9 cellular contexts compared by ENCODE assay signal in genomic region chr7:80699030-80699638, GRCh38.
DNase-seq lines count a peak whose midpoint lies in the region; ATAC-seq, FAIRE-seq and TF ChIP-seq lines count a peak whose summit lies in the region.
"Had no signal": no experiment of that assay in that cellular context is flagged by ENCODE, and none has a peak within 500 bp of the region (broad histone marks: within the 10 kb centered on the region; RNA-seq: fewer than 3 reads in every experiment).

No MANE protein-coding gene starts in this region.

- no peaks in the 10 kb centered on the region for H3K36me3 Mint-ChIP-seq in nephron (ENCODE audit: low read depth)
- no peaks in the 10 kb centered on the region for H3K36me3 Mint-ChIP-seq in activated CD8-positive, alpha-beta memory T cell treated with anti-CD3 and anti-CD28 coated beads, Interleukin-2, amount 10 ng/mL, durations not matched to agents 7 days and 5 days
- H3K36me3 Mint-ChIP-seq: naive thymus-derived CD8-positive, alpha-beta T cell had no signal

- H3K9me2 ChIP-seq in OCI-LY1 (ENCODE audit: low read depth, low read length), result no peaks in the 10 kb centered on the region

- no peak overlapping the region for H2AFZ ChIP-seq in OCI-LY1 (ENCODE audit: low read length)

- H3K4me2 ChIP-seq in OCI-LY1 (ENCODE audit: low read length), result no peak overlapping the region

- H3K27me3 Mint-ChIP-seq in nephron (ENCODE audit: low read depth), result peaks cover 4% of the 10 kb centered on the region
- H3K27me3 Mint-ChIP-seq in activated CD8-positive, alpha-beta memory T cell treated with anti-CD3 and anti-CD28 coated beads, Interleukin-2, amount 10 ng/mL, durations not matched to agents 7 days and 5 days, result no peaks in the 10 kb centered on the region

- H3K79me2 ChIP-seq in OCI-LY1 (ENCODE audit: insufficient read depth, low read length), result no peaks in the 10 kb centered on the region

- H3K9ac ChIP-seq in OCI-LY1 (ENCODE audit: low read length), result no peak overlapping the region

- no peak for TF ChIP-seq EP300 in Ishikawa (IDR thresholded peaks at IDR 0.05; ENCODE audit: borderline replicate concordance)

- no peak overlapping the region for H3K27ac ChIP-seq in OCI-LY1 (ENCODE audit: low read depth, low read length, poor library complexity, severe bottlenecking)

- peak; percentile 87 for DNase-seq in DMS 273 (lab: John Stamatoyannopoulos, UW; ENCODE audit: unreplicated experiment)
- peak; percentile 7 for DNase-seq in GM20000 (ENCODE audit: low spot score)
- no peak for DNase-seq in activated CD8-positive, alpha-beta memory T cell treated with anti-CD3 and anti-CD28 coated beads, Interleukin-2, amount 10 ng/mL, durations not matched to agents 7 days and 5 days
- DNase-seq in cerebellar nuclear complex (lab: John Stamatoyannopoulos, UW), result no peak

- H3K4me1 Mint-ChIP-seq in nephron, result peaks cover 11% of the 10 kb centered on the region
- H3K4me1 Mint-ChIP-seq in activated CD8-positive, alpha-beta memory T cell treated with anti-CD3 and anti-CD28 coated beads, Interleukin-2, amount 10 ng/mL, durations not matched to agents 7 days and 5 days, result no peaks in the 10 kb centered on the region
- H3K4me1 Mint-ChIP-seq: naive thymus-derived CD8-positive, alpha-beta T cell had no signal

- H3K9me3 ChIP-seq in OCI-LY1 (ENCODE audit: low read length), result no peaks in the 10 kb centered on the region

- CTCF ChIA-PET in activated CD8-positive, alpha-beta memory T cell treated with anti-CD3 and anti-CD28 coated beads, Interleukin-2, amount 10 ng/mL, durations not matched to agents 7 days and 5 days (lab: Charles Lee), result no interaction called here

- peaks cover 2% of the 10 kb centered on the region for H3K9me3 Mint-ChIP-seq in nephron
- H3K9me3 Mint-ChIP-seq in activated CD8-positive, alpha-beta memory T cell treated with anti-CD3 and anti-CD28 coated beads, Interleukin-2, amount 10 ng/mL, durations not matched to agents 7 days and 5 days (ENCODE audit: low read depth), result peaks cover under 1% of the 10 kb centered on the region

- peak; percentile 93 for TF ChIP-seq RAD21 in Ishikawa (IDR thresholded peaks at IDR 0.05; ENCODE audit: low read depth)

- H3K27me3 ChIP-seq in OCI-LY1 (ENCODE audit: insufficient read depth, low read length), result no peaks in the 10 kb centered on the region

- no peaks in the 10 kb centered on the region for H3K36me3 ChIP-seq in OCI-LY1 (ENCODE audit: insufficient read depth, low read length)

- no peak overlapping the region for H3K27ac Mint-ChIP-seq in nephron
- H3K27ac Mint-ChIP-seq in activated CD8-positive, alpha-beta memory T cell treated with anti-CD3 and anti-CD28 coated beads, Interleukin-2, amount 10 ng/mL, durations not matched to agents 7 days and 5 days, result no peak overlapping the region
- H3K27ac Mint-ChIP-seq: naive thymus-derived CD8-positive, alpha-beta T cell had no signal

- ATAC-seq in activated CD8-positive, alpha-beta memory T cell treated with anti-CD3 and anti-CD28 coated beads, Interleukin-2, amount 10 ng/mL, durations not matched to agents 7 days and 5 days, result no peak
- ATAC-seq: naive thymus-derived CD8-positive, alpha-beta T cell had no signal

- H3K4me1 ChIP-seq in OCI-LY1 (ENCODE audit: insufficient read depth, low read length, severe bottlenecking), result no peaks in the 10 kb centered on the region

- no peak overlapping the region for H3K4me3 ChIP-seq in OCI-LY1 (ENCODE audit: low read depth, low read length, poor library complexity, severe bottlenecking)

- peak; percentile 96 for FAIRE-seq in endometrium (lab: Jason Lieb, UNC)

- TF ChIP-seq CTCF in GM20000 (IDR thresholded peaks at IDR 0.05; ENCODE audit: extremely low read depth, missing control alignments) (no peak), OCI-LY1 (IDR thresholded peaks at IDR 0.05; ENCODE audit: low read length) (peak; percentile 81), nephron (IDR thresholded peaks at IDR 0.05; ENCODE audit: unreplicated experiment in 3 of 3) (peak; percentile 70 to 86 (median 71))

- no peak overlapping the region for H3K4me3 Mint-ChIP-seq in nephron
- H3K4me3 Mint-ChIP-seq in activated CD8-positive, alpha-beta memory T cell treated with anti-CD3 and anti-CD28 coated beads, Interleukin-2, amount 10 ng/mL, durations not matched to agents 7 days and 5 days, result no peak overlapping the region
- H3K4me3 Mint-ChIP-seq: naive thymus-derived CD8-positive, alpha-beta T cell had no signal

- no peaks in the 10 kb centered on the region for H4K20me1 ChIP-seq in OCI-LY1 (ENCODE audit: insufficient read depth, low read length)

- H3F3A ChIP-seq in OCI-LY1 (ENCODE audit: insufficient read depth, low read length), result no peaks in the 10 kb centered on the region

TF ChIP-seq in Ishikawa, 13 proteins besides CTCF, POLR2A, EP300 and RAD21:
- no peak for TF ChIP-seq EGR1 (IDR thresholded peaks at IDR 0.05)
- TF ChIP-seq TEAD4 (IDR thresholded peaks at IDR 0.05), result no peak
- TF ChIP-seq, protein P1, sequence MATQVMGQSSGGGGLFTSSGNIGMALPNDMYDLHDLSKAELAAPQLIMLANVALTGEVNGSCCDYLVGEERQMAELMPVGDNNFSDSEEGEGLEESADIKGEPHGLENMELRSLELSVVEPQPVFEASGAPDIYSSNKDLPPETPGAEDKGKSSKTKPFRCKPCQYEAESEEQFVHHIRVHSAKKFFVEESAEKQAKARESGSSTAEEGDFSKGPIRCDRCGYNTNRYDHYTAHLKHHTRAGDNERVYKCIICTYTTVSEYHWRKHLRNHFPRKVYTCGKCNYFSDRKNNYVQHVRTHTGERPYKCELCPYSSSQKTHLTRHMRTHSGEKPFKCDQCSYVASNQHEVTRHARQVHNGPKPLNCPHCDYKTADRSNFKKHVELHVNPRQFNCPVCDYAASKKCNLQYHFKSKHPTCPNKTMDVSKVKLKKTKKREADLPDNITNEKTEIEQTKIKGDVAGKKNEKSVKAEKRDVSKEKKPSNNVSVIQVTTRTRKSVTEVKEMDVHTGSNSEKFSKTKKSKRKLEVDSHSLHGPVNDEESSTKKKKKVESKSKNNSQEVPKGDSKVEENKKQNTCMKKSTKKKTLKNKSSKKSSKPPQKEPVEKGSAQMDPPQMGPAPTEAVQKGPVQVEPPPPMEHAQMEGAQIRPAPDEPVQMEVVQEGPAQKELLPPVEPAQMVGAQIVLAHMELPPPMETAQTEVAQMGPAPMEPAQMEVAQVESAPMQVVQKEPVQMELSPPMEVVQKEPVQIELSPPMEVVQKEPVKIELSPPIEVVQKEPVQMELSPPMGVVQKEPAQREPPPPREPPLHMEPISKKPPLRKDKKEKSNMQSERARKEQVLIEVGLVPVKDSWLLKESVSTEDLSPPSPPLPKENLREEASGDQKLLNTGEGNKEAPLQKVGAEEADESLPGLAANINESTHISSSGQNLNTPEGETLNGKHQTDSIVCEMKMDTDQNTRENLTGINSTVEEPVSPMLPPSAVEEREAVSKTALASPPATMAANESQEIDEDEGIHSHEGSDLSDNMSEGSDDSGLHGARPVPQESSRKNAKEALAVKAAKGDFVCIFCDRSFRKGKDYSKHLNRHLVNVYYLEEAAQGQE (IDR thresholded peaks at IDR 0.05; ENCODE audit: low read depth), result no peak
- no peak for TF ChIP-seq TAF1 (IDR thresholded peaks at IDR 0.05; ENCODE audit: low read depth)
- TF ChIP-seq, protein P2, sequence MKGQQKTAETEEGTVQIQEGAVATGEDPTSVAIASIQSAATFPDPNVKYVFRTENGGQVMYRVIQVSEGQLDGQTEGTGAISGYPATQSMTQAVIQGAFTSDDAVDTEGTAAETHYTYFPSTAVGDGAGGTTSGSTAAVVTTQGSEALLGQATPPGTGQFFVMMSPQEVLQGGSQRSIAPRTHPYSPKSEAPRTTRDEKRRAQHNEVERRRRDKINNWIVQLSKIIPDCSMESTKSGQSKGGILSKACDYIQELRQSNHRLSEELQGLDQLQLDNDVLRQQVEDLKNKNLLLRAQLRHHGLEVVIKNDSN (IDR thresholded peaks at IDR 0.05), result no peak
- no peak for TF ChIP-seq CREB1 (IDR thresholded peaks at IDR 0.05; ENCODE audit: low read depth)
- TF ChIP-seq NFIC (IDR thresholded peaks at IDR 0.05), result no peak
- TF ChIP-seq FOXM1 (IDR thresholded peaks at IDR 0.05; ENCODE audit: borderline replicate concordance, low read depth), result no peak
- no peak for TF ChIP-seq CEBPB (IDR thresholded peaks at IDR 0.05)
- TF ChIP-seq MAX (IDR thresholded peaks at IDR 0.05), result no peak
- TF ChIP-seq TCF12 (IDR thresholded peaks at IDR 0.05; ENCODE audit: low read depth), result no peak
- no peak for TF ChIP-seq ZBTB7A (IDR thresholded peaks at IDR 0.05; ENCODE audit: low read depth)
- no peak for TF ChIP-seq YY1 (IDR thresholded peaks at IDR 0.05; ENCODE audit: low read depth)

Comparison
In these comparisons a context has a peak if more than half of its experiments do, and no peak if none do; other contexts are left out.
1. DNase-seq: peak in DMS 273 (single experiment) and GM20000 (single experiment); none in activated CD8-positive, alpha-beta memory T cell treated with anti-CD3 and anti-CD28 coated beads, Interleukin-2, amount 10 ng/mL, durations not matched to agents 7 days and 5 days (single experiment) and cerebellar nuclear complex (0 of 2).